ENCODE assay signal across 1 cellular context in genomic region chr4:184433258-184433892, GRCh38.
TF ChIP-seq lines count a peak whose summit lies in the region.

No MANE protein-coding gene starts in this region.

TF ChIP-seq in GM23338, 12 proteins besides CTCF, POLR2A, EP300 and RAD21 (continued from another document):
- no peak for TF ChIP-seq ZNF462 (CRISPR knock-in tag; IDR thresholded peaks at IDR 0.05)
